In the genomic region with DNA sequence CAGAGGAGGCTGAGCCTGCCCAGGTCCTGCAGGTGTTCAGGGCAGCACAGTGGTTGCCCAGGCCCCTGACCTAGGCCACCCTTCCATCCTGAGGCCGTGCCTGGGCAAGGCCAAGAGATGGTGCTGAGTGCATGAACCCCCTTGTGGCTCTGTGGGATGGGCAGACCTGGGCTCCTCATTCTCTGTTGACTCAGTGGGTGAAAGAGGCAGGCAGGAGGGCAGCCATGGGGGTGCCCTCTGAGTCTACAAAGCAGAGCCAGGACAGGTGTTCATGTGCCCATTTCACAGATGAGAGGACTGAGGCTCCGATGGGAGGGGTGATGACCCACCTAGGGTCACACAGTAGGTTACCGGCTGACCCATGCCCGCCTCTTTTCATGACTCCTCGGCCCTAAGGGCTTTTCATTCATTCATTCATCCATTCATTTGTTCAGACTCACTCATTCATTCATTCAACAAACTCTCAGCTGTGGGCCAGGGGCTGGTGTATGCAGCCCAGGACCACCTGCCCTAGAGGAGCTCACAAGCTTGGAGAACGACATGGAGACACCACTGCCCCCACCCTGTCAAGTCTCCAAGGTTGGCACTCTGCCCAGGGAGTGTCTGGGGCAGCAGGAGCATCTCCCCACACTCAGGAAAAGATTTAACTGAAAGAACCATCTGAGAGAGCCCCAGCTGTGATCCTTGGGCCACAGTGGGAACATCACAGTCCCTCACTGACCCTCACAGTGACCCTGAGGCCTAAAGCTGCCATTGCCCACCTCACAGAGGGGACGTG, we compare ENCODE assay signal across 1 cellular context.
TF ChIP-seq lines count a peak whose summit lies in the region.

No MANE protein-coding gene starts in this region.

TF ChIP-seq in K562, 482 proteins besides CTCF, POLR2A, EP300 and RAD21 (continued from another document and continues in another):
- TF ChIP-seq ELK3 (CRISPR knock-in tag; IDR thresholded peaks at IDR 0.05) = no peak
- no peak for TF ChIP-seq MITF (IDR thresholded peaks at IDR 0.05)
- no peak for TF ChIP-seq STAT5A (IDR thresholded peaks at IDR 0.05; ENCODE audit: borderline replicate concordance, low read length)
- TF ChIP-seq, protein P1, sequence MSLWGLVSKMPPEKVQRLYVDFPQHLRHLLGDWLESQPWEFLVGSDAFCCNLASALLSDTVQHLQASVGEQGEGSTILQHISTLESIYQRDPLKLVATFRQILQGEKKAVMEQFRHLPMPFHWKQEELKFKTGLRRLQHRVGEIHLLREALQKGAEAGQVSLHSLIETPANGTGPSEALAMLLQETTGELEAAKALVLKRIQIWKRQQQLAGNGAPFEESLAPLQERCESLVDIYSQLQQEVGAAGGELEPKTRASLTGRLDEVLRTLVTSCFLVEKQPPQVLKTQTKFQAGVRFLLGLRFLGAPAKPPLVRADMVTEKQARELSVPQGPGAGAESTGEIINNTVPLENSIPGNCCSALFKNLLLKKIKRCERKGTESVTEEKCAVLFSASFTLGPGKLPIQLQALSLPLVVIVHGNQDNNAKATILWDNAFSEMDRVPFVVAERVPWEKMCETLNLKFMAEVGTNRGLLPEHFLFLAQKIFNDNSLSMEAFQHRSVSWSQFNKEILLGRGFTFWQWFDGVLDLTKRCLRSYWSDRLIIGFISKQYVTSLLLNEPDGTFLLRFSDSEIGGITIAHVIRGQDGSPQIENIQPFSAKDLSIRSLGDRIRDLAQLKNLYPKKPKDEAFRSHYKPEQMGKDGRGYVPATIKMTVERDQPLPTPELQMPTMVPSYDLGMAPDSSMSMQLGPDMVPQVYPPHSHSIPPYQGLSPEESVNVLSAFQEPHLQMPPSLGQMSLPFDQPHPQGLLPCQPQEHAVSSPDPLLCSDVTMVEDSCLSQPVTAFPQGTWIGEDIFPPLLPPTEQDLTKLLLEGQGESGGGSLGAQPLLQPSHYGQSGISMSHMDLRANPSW (CRISPR knock-in tag; IDR thresholded peaks at IDR 0.05) = peak; percentile 16; the same call in 1 of the 2 replicates
- TF ChIP-seq KHSRP (IDR thresholded peaks at IDR 0.05) = no peak
- TF ChIP-seq ZNF766 (CRISPR knock-in tag; conservative IDR thresholded peaks at IDR 0.05) = no peak
- TF ChIP-seq GTF2F1 (IDR thresholded peaks at IDR 0.05; ENCODE audit: low read depth, low read length) = peak; percentile 24; the same call in 1 of the 2 replicates
- peak; percentile 12; the same call in 1 of the 2 replicates for TF ChIP-seq RB1 (IDR thresholded peaks at IDR 0.05; ENCODE audit: low read depth)
- no peak for TF ChIP-seq ZBTB49 (CRISPR knock-in tag; IDR thresholded peaks at IDR 0.05; ENCODE audit: borderline replicate concordance)
- TF ChIP-seq ZNF398 (CRISPR knock-in tag; IDR thresholded peaks at IDR 0.05) = no peak
- no peak for TF ChIP-seq E2F6 (IDR thresholded peaks at IDR 0.05; ENCODE audit: borderline replicate concordance in 1 of 2, extremely low read depth in 1 of 2, insufficient read depth in 1 of 2, insufficient read length in 1 of 2, low read depth in 1 of 2, low read length in 1 of 2, poor library complexity in 1 of 2, severe bottlenecking in 1 of 2)
- TF ChIP-seq FOXP4 (CRISPR knock-in tag; IDR thresholded peaks at IDR 0.05; ENCODE audit: borderline replicate concordance) = no peak
- TF ChIP-seq, protein P2, sequence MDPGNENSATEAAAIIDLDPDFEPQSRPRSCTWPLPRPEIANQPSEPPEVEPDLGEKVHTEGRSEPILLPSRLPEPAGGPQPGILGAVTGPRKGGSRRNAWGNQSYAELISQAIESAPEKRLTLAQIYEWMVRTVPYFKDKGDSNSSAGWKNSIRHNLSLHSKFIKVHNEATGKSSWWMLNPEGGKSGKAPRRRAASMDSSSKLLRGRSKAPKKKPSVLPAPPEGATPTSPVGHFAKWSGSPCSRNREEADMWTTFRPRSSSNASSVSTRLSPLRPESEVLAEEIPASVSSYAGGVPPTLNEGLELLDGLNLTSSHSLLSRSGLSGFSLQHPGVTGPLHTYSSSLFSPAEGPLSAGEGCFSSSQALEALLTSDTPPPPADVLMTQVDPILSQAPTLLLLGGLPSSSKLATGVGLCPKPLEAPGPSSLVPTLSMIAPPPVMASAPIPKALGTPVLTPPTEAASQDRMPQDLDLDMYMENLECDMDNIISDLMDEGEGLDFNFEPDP (CRISPR knock-in tag; IDR thresholded peaks at IDR 0.05) = no peak
- TF ChIP-seq EWSR1 (IDR thresholded peaks at IDR 0.05; ENCODE audit: borderline replicate concordance, low read depth, partially characterized antibody) = no peak
- TF ChIP-seq GTF2E2 (tag; IDR thresholded peaks at IDR 0.05) = no peak
- TF ChIP-seq, protein P3, sequence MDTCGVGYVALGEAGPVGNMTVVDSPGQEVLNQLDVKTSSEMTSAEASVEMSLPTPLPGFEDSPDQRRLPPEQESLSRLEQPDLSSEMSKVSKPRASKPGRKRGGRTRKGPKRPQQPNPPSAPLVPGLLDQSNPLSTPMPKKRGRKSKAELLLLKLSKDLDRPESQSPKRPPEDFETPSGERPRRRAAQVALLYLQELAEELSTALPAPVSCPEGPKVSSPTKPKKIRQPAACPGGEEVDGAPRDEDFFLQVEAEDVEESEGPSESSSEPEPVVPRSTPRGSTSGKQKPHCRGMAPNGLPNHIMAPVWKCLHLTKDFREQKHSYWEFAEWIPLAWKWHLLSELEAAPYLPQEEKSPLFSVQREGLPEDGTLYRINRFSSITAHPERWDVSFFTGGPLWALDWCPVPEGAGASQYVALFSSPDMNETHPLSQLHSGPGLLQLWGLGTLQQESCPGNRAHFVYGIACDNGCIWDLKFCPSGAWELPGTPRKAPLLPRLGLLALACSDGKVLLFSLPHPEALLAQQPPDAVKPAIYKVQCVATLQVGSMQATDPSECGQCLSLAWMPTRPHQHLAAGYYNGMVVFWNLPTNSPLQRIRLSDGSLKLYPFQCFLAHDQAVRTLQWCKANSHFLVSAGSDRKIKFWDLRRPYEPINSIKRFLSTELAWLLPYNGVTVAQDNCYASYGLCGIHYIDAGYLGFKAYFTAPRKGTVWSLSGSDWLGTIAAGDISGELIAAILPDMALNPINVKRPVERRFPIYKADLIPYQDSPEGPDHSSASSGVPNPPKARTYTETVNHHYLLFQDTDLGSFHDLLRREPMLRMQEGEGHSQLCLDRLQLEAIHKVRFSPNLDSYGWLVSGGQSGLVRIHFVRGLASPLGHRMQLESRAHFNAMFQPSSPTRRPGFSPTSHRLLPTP (IDR thresholded peaks at IDR 0.05; ENCODE audit: borderline replicate concordance, extremely low read depth, insufficient read length) = no peak
- no peak for TF ChIP-seq ZNF280A (IDR thresholded peaks at IDR 0.05; ENCODE audit: low read depth, partially characterized antibody)
- TF ChIP-seq THRA (IDR thresholded peaks at IDR 0.05) = no peak
- TF ChIP-seq ZNF695 (CRISPR knock-in tag; IDR thresholded peaks at IDR 0.05) = no peak
- TF ChIP-seq HNRNPLL (IDR thresholded peaks at IDR 0.05; ENCODE audit: low read depth, low read length, poor library complexity, severe bottlenecking) = no peak
- no peak for TF ChIP-seq MYC (IDR thresholded peaks at IDR 0.05; ENCODE audit: low read depth, low read length)
- TF ChIP-seq MYC (CRISPR knock-in tag; IDR thresholded peaks at IDR 0.05; ENCODE audit: borderline replicate concordance, low read depth) = no peak
- TF ChIP-seq SP2 (IDR thresholded peaks at IDR 0.05; ENCODE audit: extremely low read depth, low read depth, low read length, poor library complexity, severe bottlenecking) = peak; percentile 10
- TF ChIP-seq HDAC2 (IDR thresholded peaks at IDR 0.05) = peak; percentile 99
- TF ChIP-seq TGIF2 (CRISPR knock-in tag; IDR thresholded peaks at IDR 0.05) = no peak
- no peak for TF ChIP-seq SIRT6 (IDR thresholded peaks at IDR 0.05; ENCODE audit: low read depth, low read length)
- no peak for TF ChIP-seq CBX3 (IDR thresholded peaks at IDR 0.05; ENCODE audit: borderline replicate concordance in 1 of 2, low read length in 2 of 2)
- TF ChIP-seq, protein P4, sequence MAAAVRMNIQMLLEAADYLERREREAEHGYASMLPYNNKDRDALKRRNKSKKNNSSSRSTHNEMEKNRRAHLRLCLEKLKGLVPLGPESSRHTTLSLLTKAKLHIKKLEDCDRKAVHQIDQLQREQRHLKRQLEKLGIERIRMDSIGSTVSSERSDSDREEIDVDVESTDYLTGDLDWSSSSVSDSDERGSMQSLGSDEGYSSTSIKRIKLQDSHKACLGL (CRISPR knock-in tag; IDR thresholded peaks at IDR 0.05; ENCODE audit: borderline replicate concordance, poor library complexity, severe bottlenecking) = peak; percentile 48
- TF ChIP-seq ZNF699 (CRISPR knock-in tag; IDR thresholded peaks at IDR 0.05; ENCODE audit: insufficient replicate concordance) = no peak
